8 cellular contexts compared by ENCODE assay signal in genomic region chr3:15601399-15602145, GRCh38. TPM values are rescaled to one million over a fixed set of nuclear protein-coding genes. Genes with fewer than 3 reads are reported as not detected.
DNase-seq lines count a peak whose midpoint lies in the region; ATAC-seq and TF ChIP-seq lines count a peak whose summit lies in the region.

Gene BTD, plus strand, starts transcription at chr3:15601745. Its CDS starts 33,695 bp downstream, at chr3:15635440.
Gene HACL1, minus strand, starts transcription at chr3:15601569. Its CDS starts 106 bp downstream, at chr3:15601463.

- POLR2A ChIA-PET in AG04449 (lab: Yijun Ruan, JAX), result interaction anchor here (1.5 kb wide), 1 partner anchor 30 kb away, joined by 4 read pairs; no protein-coding TSS in a partner anchor

- H3K9ac ChIP-seq in duodenal mucosa (ENCODE audit: low read depth in 1 of 2, low read length in 2 of 2), result peak within 1 kb of the TSS; percentile 84 to 85

- H3K27me3 ChIP-seq in duodenal mucosa (ENCODE audit: control insufficient read depth in 1 of 2, insufficient read depth in 2 of 2, low read length in 2 of 2), result no peaks in the 10 kb centered on the region
- no peaks in the 10 kb centered on the region for H3K27me3 ChIP-seq in lung (ENCODE audit: control insufficient read depth, insufficient read depth)

- H3K27ac ChIP-seq in duodenal mucosa (ENCODE audit: low read depth, low read length) (peak within 1 kb of the TSS; percentile 74), lung (ENCODE audit: low read depth in 1 of 2, low read length in 1 of 2) (peak within 1 kb of the TSS; percentile 60 to 90)

- ATAC-seq in HG03457 (IDR thresholded peaks at IDR 0.05; ENCODE audit: unreplicated experiment) (peak; percentile 93), lung (ENCODE audit: insufficient read depth, low FRiP score) (peak; percentile 96)

- peaks cover 10 to 22% of the 10 kb centered on the region in 2 donors for H3K36me3 ChIP-seq in duodenal mucosa (ENCODE audit: control insufficient read depth in 1 of 2, insufficient read depth in 2 of 2, low read length in 2 of 2)
- H3K36me3 ChIP-seq in lung (ENCODE audit: control insufficient read depth in 2 of 2, insufficient read depth in 2 of 2, low read length in 2 of 2), result peaks cover 3 to 6% of the 10 kb centered on the region in 2 donors

- H3K4me3 ChIP-seq in AG04449 (ENCODE audit: low read depth, low read length) (peak within 1 kb of the TSS; percentile 97), duodenal mucosa (ENCODE audit: low read depth in 1 of 2, low read length in 2 of 2) (peak within 1 kb of the TSS; percentile 88 to 97), lung (peak within 1 kb of the TSS; percentile 88)

- TF ChIP-seq CTCF in AG04449 (IDR thresholded peaks at IDR 0.05; ENCODE audit: insufficient read depth, low read length, missing control alignments) (peak; percentile 37), lung (IDR thresholded peaks at IDR 0.05; ENCODE audit: control extremely low read depth, extremely low read depth) (peak; percentile 4)

- CTCF ChIA-PET in AG04449 (lab: Yijun Ruan, JAX), result interaction anchor here (0.8 to 1.1 kb wide), 6 partner anchors 9 to 211 kb away, joined by 3 to 4 read pairs (median 3); no protein-coding TSS in a partner anchor

- peak; percentile 96 for DNase-seq in AG04449 (ENCODE audit: low read depth, low spot score)
- DNase-seq in GM19238 (ENCODE audit: insufficient read length, low spot score), result peak; percentile 73
- DNase-seq in activated CD4-positive, alpha-beta T cell treated with anti-CD3 and anti-CD28 coated beads for 4 hours, result peak; percentile 99
- DNase-seq in lung (ENCODE audit: low spot score), result peak; percentile 98
- peak; percentile 96 for DNase-seq in stimulated activated CD8-positive, alpha-beta memory T cell treated with anti-CD3 and anti-CD28 coated beads, Interleukin-12 subunit alpha, Interleukin-12 subunit beta, amount 100 ng/mL, for 1 hour (ENCODE audit: low read depth)
- no peak for DNase-seq in NCI-H1092 treated with DMSO at 0.1 percent for 48 hours (lab: John Stamatoyannopoulos, UW)

- peaks cover 15 to 35% of the 10 kb centered on the region in 2 donors for H3K4me1 ChIP-seq in duodenal mucosa (ENCODE audit: control insufficient read depth in 1 of 2, insufficient read depth in 2 of 2, low read length in 2 of 2)
- H3K4me1 ChIP-seq in lung (ENCODE audit: control insufficient read depth in 2 of 2, insufficient read depth in 2 of 2, low read length in 2 of 2), result peaks cover 0 to 5% of the 10 kb centered on the region in 2 donors

- 0% methylated on average over 61 of the region's 61 CpGs for WGBS in lung, 2 donors

- H3K9me3 ChIP-seq in duodenal mucosa (ENCODE audit: control insufficient read depth in 1 of 2, low read length in 2 of 2) (no peaks in the 10 kb centered on the region), lung (ENCODE audit: control insufficient read depth in 2 of 2, insufficient read depth in 1 of 2, low read length in 1 of 2) (no peaks in the 10 kb centered on the region)

RNA-seq across cellular contexts. Expression of gene BTD, which starts in this region (rescaled TPM):
- total RNA-seq in lung, result 10 to 100 TPM; 20.5 to 35.5 TPM
- 10 to 100 TPM; 14.9 to 16.8 TPM for polyA plus RNA-seq in lung

RNA-seq across cellular contexts. Expression of gene HACL1, which starts in this region (rescaled TPM):
- 10 to 100 TPM; 27.5 to 27.7 TPM for total RNA-seq in lung
- 10 to 100 TPM; 14.7 to 15.6 TPM for polyA plus RNA-seq in lung
